Comparison of ENCODE assay signal across 12 cellular contexts in the genomic region with DNA sequence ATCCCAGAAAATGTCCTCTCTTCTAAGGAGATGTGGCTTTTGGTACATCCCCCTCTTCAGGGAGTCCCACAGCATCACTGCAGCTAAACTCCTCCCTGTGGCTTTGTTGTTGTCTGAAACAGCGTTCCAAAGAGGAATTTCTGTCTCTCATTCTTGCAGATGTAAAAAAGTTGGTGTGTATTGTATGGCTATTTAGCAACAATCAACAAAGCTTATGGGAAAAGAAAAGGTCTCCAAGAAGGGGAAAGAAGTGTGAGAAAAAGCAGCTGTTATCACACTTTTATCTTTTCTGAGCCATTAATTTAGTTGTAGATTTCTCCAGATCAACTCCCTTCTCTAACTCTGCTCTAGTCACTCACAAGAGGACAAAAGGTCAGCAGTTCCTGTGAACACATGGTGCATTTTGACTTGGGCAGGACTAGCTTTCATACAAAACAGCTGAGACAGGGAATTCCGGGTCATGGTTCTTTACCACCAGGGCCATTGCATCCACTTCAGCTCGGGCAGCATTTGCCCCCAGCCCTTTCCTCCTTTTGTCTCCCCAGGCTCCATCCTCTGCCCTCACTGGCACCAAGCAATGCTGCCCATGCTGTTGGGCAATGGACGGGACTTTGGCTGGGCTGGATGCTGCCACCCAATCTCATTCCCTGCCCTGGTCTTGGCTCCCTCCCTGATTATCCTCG.
DNase-seq lines count a peak whose midpoint lies in the region; ATAC-seq, FAIRE-seq and TF ChIP-seq lines count a peak whose summit lies in the region.
"Had no signal": no experiment of that assay in that cellular context is flagged by ENCODE, and none has a peak within 500 bp of the region (broad histone marks: within the 10 kb centered on the region; RNA-seq: fewer than 3 reads in every experiment).

No MANE protein-coding gene starts in this region.

- no peak overlapping the region for H2BK15ac ChIP-seq in neuronal stem cell (ENCODE audit: low read length)

- ATAC-seq in SK-N-SH treated with all-trans-retinoic acid at 6 μM for 48 hours (peak; percentile 43; the same call in 1 of the 3 replicates), upper lobe of right lung (peak; percentile 42), HG02870 (IDR thresholded peaks at IDR 0.05; ENCODE audit: unreplicated experiment) (no peak)

- no peak overlapping the region for H3K23ac ChIP-seq in neuronal stem cell (ENCODE audit: low read depth, low read length, poor library complexity)

- H4K8ac ChIP-seq in neuronal stem cell (ENCODE audit: low read depth, low read length) = no peak overlapping the region

- no peaks in the 10 kb centered on the region for H3K79me1 ChIP-seq in neuronal stem cell (ENCODE audit: low read depth, low read length)

- intact Hi-C loops in upper lobe of right lung (cut with DNase I) = no loop called here

- no peaks in the 10 kb centered on the region for H3K27me3 ChIP-seq in neuronal stem cell (ENCODE audit: control insufficient read depth in 3 of 3, insufficient read depth in 3 of 3, low read depth in 1 of 3, low read length in 3 of 3)
- no peaks in the 10 kb centered on the region for H3K27me3 ChIP-seq in upper lobe of right lung

- FAIRE-seq in GM19239 (lab: Jason Lieb, UNC) = no peak
- FAIRE-seq: islet of Langerhans had no signal

- H2BK120ac ChIP-seq in neuronal stem cell (ENCODE audit: low read depth, low read length) = no peak overlapping the region

- H2BK12ac ChIP-seq in neuronal stem cell (ENCODE audit: low read length) = no peak overlapping the region

- H3K4me2 ChIP-seq in neuronal stem cell (ENCODE audit: insufficient read depth, low read length, poor library complexity, severe bottlenecking) = no peak overlapping the region

- no peak overlapping the region for H3K4ac ChIP-seq in neuronal stem cell (ENCODE audit: low read length)

- no peak overlapping the region for H3K14ac ChIP-seq in neuronal stem cell (ENCODE audit: low read length)

- H3K18ac ChIP-seq in neuronal stem cell (ENCODE audit: low read length) = peak overlapping the region; percentile 61

- peak; percentile 92 for DNase-seq in fibroblast of peridontal ligament (ENCODE audit: extremely low read depth)
- no peak for DNase-seq in neuronal stem cell (ENCODE audit: low spot score)
- no peak for DNase-seq in upper lobe of right lung
- DNase-seq in NCI-H1417 (lab: John Stamatoyannopoulos, UW) = no peak
- no peak for DNase-seq in GM19239 (ENCODE audit: insufficient read length, low spot score)
- DNase-seq: activated CD4-positive, alpha-beta T cell treated with anti-CD3 and anti-CD28 coated beads, Interleukin-2, amount 10 ng/mL, durations not matched to agents 24 days and 14 days; activated naive CD4-positive, alpha-beta T cell treated with Interleukin-2 at 50 U/mL for 16 hours; NCI-H82; SW 1271 had no signal

- no peak overlapping the region for H2BK5ac ChIP-seq in neuronal stem cell (ENCODE audit: low read length)

- H3K9me3 ChIP-seq in neuronal stem cell (replicated peaks in 1 of 2; ENCODE audit: control insufficient read depth in 2 of 2, insufficient read depth in 1 of 2, low read depth in 1 of 2, low read length in 2 of 2) = peaks cover 2% of the 10 kb centered on the region in 2 donors
- no peaks in the 10 kb centered on the region for H3K9me3 ChIP-seq in upper lobe of right lung

- no peak overlapping the region for H2AK5ac ChIP-seq in neuronal stem cell (ENCODE audit: low read depth, low read length)

- H2AFZ ChIP-seq in neuronal stem cell (ENCODE audit: low read length) = peak overlapping the region; percentile 72

- H3K27ac ChIP-seq in neuronal stem cell (replicated peaks; ENCODE audit: low read length) = no peak overlapping the region
- H3K27ac ChIP-seq in upper lobe of right lung = no peak overlapping the region

- no peaks in the 10 kb centered on the region for H3K36me3 ChIP-seq in neuronal stem cell (replicated peaks in 1 of 2; ENCODE audit: control insufficient read depth in 2 of 2, insufficient read depth in 2 of 2, low read length in 2 of 2)
- H3K36me3 ChIP-seq in upper lobe of right lung = no peaks in the 10 kb centered on the region

- no CpG with 5 or more reads among the region's 5 CpGs for WGBS in neuronal stem cell (ENCODE audit: extremely low coverage in 2 of 2, insufficient read length in 2 of 2, insufficient replicate concordance in 1 of 2), 2 donors

- H3K4me3 ChIP-seq in neuronal stem cell (ENCODE audit: low read length in 2 of 2) (no peak overlapping the region), upper lobe of right lung (no peak overlapping the region)

- no peak overlapping the region for H3K9ac ChIP-seq in neuronal stem cell (ENCODE audit: low read depth, low read length, poor library complexity)

- no peak overlapping the region for H4K91ac ChIP-seq in neuronal stem cell (ENCODE audit: low read depth, low read length, poor library complexity)

- peaks cover 9 to 18% of the 10 kb centered on the region in 2 donors for H3K4me1 ChIP-seq in neuronal stem cell (ENCODE audit: control insufficient read depth in 2 of 2, insufficient read depth in 1 of 2, low read depth in 1 of 2, low read length in 2 of 2)
- no peaks in the 10 kb centered on the region for H3K4me1 ChIP-seq in upper lobe of right lung

- TF ChIP-seq CTCF in upper lobe of right lung (IDR thresholded peaks at IDR 0.05) = no peak

TF ChIP-seq in SK-N-SH treated with all-trans-retinoic acid at 6 μM for 48 hours, 23 proteins besides CTCF, POLR2A, EP300 and RAD21 (continues in another document):
- TF ChIP-seq ZNF565 (CRISPR knock-in tag; conservative IDR thresholded peaks at IDR 0.05; ENCODE audit: low read depth) (no peak), ZNF8 (CRISPR knock-in tag; IDR thresholded peaks at IDR 0.05) (no peak), ZFP3 (CRISPR knock-in tag; IDR thresholded peaks at IDR 0.05) (no peak), ISL1 (CRISPR knock-in tag; IDR thresholded peaks at IDR 0.05) (no peak), SNAI2 (CRISPR knock-in tag; IDR thresholded peaks at IDR 0.05) (no peak), TCF4 (CRISPR knock-in tag; IDR thresholded peaks at IDR 0.05; ENCODE audit: borderline replicate concordance) (no peak), CSDC2 (CRISPR knock-in tag; IDR thresholded peaks at IDR 0.05) (no peak), OSR1 (CRISPR knock-in tag; IDR thresholded peaks at IDR 0.05) (no peak), ZFP30 (CRISPR knock-in tag; IDR thresholded peaks at IDR 0.05) (no peak), ESRRG (CRISPR knock-in tag; IDR thresholded peaks at IDR 0.05) (no peak)
- TF ChIP-seq, protein P1, sequence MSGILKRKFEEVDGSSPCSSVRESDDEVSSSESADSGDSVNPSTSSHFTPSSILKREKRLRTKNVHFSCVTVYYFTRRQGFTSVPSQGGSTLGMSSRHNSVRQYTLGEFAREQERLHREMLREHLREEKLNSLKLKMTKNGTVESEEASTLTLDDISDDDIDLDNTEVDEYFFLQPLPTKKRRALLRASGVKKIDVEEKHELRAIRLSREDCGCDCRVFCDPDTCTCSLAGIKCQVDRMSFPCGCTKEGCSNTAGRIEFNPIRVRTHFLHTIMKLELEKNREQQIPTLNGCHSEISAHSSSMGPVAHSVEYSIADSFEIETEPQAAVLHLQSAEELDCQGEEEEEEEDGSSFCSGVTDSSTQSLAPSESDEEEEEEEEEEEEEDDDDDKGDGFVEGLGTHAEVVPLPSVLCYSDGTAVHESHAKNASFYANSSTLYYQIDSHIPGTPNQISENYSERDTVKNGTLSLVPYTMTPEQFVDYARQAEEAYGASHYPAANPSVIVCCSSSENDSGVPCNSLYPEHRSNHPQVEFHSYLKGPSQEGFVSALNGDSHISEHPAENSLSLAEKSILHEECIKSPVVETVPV (CRISPR knock-in tag; IDR thresholded peaks at IDR 0.05) = no peak
- TF ChIP-seq, protein P2, sequence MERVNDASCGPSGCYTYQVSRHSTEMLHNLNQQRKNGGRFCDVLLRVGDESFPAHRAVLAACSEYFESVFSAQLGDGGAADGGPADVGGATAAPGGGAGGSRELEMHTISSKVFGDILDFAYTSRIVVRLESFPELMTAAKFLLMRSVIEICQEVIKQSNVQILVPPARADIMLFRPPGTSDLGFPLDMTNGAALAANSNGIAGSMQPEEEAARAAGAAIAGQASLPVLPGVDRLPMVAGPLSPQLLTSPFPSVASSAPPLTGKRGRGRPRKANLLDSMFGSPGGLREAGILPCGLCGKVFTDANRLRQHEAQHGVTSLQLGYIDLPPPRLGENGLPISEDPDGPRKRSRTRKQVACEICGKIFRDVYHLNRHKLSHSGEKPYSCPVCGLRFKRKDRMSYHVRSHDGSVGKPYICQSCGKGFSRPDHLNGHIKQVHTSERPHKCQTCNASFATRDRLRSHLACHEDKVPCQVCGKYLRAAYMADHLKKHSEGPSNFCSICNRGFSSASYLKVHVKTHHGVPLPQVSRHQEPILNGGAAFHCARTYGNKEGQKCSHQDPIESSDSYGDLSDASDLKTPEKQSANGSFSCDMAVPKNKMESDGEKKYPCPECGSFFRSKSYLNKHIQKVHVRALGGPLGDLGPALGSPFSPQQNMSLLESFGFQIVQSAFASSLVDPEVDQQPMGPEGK (CRISPR knock-in tag; IDR thresholded peaks at IDR 0.05; ENCODE audit: borderline replicate concordance) = no peak
- TF ChIP-seq, protein P3, sequence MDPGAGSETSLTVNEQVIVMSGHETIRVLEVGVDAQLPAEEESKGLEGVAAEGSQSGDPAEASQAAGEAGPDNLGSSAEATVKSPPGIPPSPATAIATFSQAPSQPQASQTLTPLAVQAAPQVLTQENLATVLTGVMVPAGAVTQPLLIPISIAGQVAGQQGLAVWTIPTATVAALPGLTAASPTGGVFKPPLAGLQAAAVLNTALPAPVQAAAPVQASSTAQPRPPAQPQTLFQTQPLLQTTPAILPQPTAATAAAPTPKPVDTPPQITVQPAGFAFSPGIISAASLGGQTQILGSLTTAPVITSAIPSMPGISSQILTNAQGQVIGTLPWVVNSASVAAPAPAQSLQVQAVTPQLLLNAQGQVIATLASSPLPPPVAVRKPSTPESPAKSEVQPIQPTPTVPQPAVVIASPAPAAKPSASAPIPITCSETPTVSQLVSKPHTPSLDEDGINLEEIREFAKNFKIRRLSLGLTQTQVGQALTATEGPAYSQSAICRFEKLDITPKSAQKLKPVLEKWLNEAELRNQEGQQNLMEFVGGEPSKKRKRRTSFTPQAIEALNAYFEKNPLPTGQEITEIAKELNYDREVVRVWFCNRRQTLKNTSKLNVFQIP (CRISPR knock-in tag; IDR thresholded peaks at IDR 0.05; ENCODE audit: borderline replicate concordance, low read depth) = no peak
